In genomic region chr2:138030459-138030858, GRCh38 we compare ENCODE assay signal across 9 cellular contexts.
A peak's percentile ranks its signal among the peaks of the same experiment; 100 is the strongest.
DNase-seq lines count a peak whose midpoint lies in the region; ATAC-seq, FAIRE-seq and TF ChIP-seq lines count a peak whose summit lies in the region.
"Had no signal": no experiment of that assay in that cellular context is flagged by ENCODE, and none has a peak within 500 bp of the region (broad histone marks: within the 10 kb centered on the region; RNA-seq: fewer than 3 reads in every experiment).

No MANE protein-coding gene starts in this region.

- no peak for TF ChIP-seq CTCF in epithelial cell of esophagus (IDR thresholded peaks at IDR 0.05; ENCODE audit: insufficient read depth, low read depth, low read length, missing control alignments)

- no peak overlapping the region for H3K4me3 ChIP-seq in epithelial cell of esophagus (ENCODE audit: low read length)

- no peak for TF ChIP-seq POLR2A in GM12892 (IDR thresholded peaks at IDR 0.05; ENCODE audit: low read depth, low read length)

- DNase-seq in GM12892 (ENCODE audit: insufficient read length) (no peak), epithelial cell of esophagus (ENCODE audit: low read depth) (peak; percentile 75), sciatic nerve (ENCODE audit: low spot score) (no peak), DMS153 (lab: John Stamatoyannopoulos, UW) (no peak), mucosa of gallbladder (ENCODE audit: low spot score) (no peak)
- DNase-seq in stimulated activated CD4-positive, alpha-beta T cell treated with anti-CD3 and anti-CD28 coated beads, Interleukin-4, amount 100 ng/mL, for 1 hour, result no peak
- DNase-seq: H9 had no signal

- intact Hi-C loops in sciatic nerve (cut with DNase I), result no loop called here

- ATAC-seq in GM21529 (IDR thresholded peaks at IDR 0.05; ENCODE audit: unreplicated experiment) (peak; percentile 71), HG03342 (IDR thresholded peaks at IDR 0.05; ENCODE audit: unreplicated experiment) (peak; percentile 67), sciatic nerve (no peak)

- peak; percentile 90 for FAIRE-seq in GM12892 (lab: Jason Lieb, UNC)
